Comparison of ENCODE assay signal across 8 cellular contexts in genomic region chr16:81314603-81315270, GRCh38. TPM values are rescaled to one million over a fixed set of nuclear protein-coding genes. Genes with fewer than 3 reads are reported as not detected.
DNase-seq lines count a peak whose midpoint lies in the region; ATAC-seq and TF ChIP-seq lines count a peak whose summit lies in the region.

GAN (plus strand) TSS chr16:81314962; CDS start chr16:81315114, 152 bp downstream.

- peaks cover 0 to 11% of the 10 kb centered on the region in 2 donors for H3K36me3 Mint-ChIP-seq in CD4-positive, alpha-beta memory T cell
- no peaks in the 10 kb centered on the region for H3K36me3 Mint-ChIP-seq in activated CD8-positive, alpha-beta T cell treated with anti-CD3 and anti-CD28 coated beads for 36 hours (ENCODE audit: low read depth)

- H3K27me3 ChIP-seq in CD4-positive, alpha-beta memory T cell (ENCODE audit: insufficient read depth, low read length): no peaks in the 10 kb centered on the region
- H3K27me3 ChIP-seq in duodenal mucosa (ENCODE audit: control insufficient read depth in 1 of 2, insufficient read depth in 2 of 2, low read length in 2 of 2) (no peaks in the 10 kb centered on the region), right lobe of liver (no peaks in the 10 kb centered on the region)

- 0% methylated on average over 9 of the region's 75 CpGs for WGBS in right lobe of liver (ENCODE audit: insufficient coverage, low coverage, low lambda C conversion rate, missing lambda C conversion rate)

- peak within 1 kb of the TSS; percentile 86 to 93 for H3K4me3 ChIP-seq in CD4-positive, alpha-beta memory T cell (ENCODE audit: low read length in 2 of 2)
- H3K4me3 ChIP-seq in duodenal mucosa (ENCODE audit: low read depth in 1 of 2, low read length in 2 of 2): peak within 1 kb of the TSS; percentile 80 to 93
- peak within 1 kb of the TSS; percentile 77 to 93 (median 83) for H3K4me3 ChIP-seq in right lobe of liver

- ATAC-seq in GM19455 (IDR thresholded peaks at IDR 0.05; ENCODE audit: unreplicated experiment) (peak; percentile 95), right lobe of liver (peak; percentile 97 to 98 (median 98))
- ATAC-seq in activated CD8-positive, alpha-beta T cell treated with anti-CD3 and anti-CD28 coated beads for 36 hours: peak; percentile 92

- CTCF ChIA-PET in CD4-positive, alpha-beta memory T cell (lab: Charles Lee; ENCODE audit: partially characterized antibody): interaction anchor here (0.8 to 1.6 kb wide), 6 partner anchors 307 to 416 kb away, joined by 3 to 5 read pairs (median 4); no protein-coding TSS in a partner anchor
- CTCF ChIA-PET in activated CD8-positive, alpha-beta T cell treated with anti-CD3 and anti-CD28 coated beads for 36 hours (lab: Charles Lee): interaction anchor here (0.7 to 2.0 kb wide), 6 partner anchors 12 to 415 kb away, joined by 3 to 9 read pairs (median 3); no protein-coding TSS in a partner anchor

- peak within 1 kb of the TSS; percentile 33 for H3K27ac ChIP-seq in CD4-positive, alpha-beta memory T cell (ENCODE audit: low read depth, low read length)
- H3K27ac ChIP-seq in duodenal mucosa (ENCODE audit: low read depth, low read length) (peak within 1 kb of the TSS; percentile 83), right lobe of liver (peak within 1 kb of the TSS; percentile 64 to 86 (median 69))

- peak; percentile 93 to 95 (median 94) for DNase-seq in CD4-positive, alpha-beta memory T cell
- DNase-seq in HK-2 (ENCODE audit: unreplicated experiment) (peak; percentile 95), NCI-H82 treated with DMSO at 0.1 percent for 48 hours (lab: John Stamatoyannopoulos, UW; ENCODE audit: unreplicated experiment) (peak; percentile 90), right lobe of liver (peak; percentile 96 to 97 (median 97))
- peak; percentile 98 for DNase-seq in activated CD8-positive, alpha-beta T cell treated with anti-CD3 and anti-CD28 coated beads for 36 hours
- peak; percentile 94 for DNase-seq in stimulated activated CD4-positive, alpha-beta T cell treated with anti-CD3 and anti-CD28 coated beads, Interleukin-4, amount 100 ng/mL, for 24 hours

- peaks cover 0 to 3% (median 0%) of the 10 kb centered on the region in 8 donors for H3K9me3 Mint-ChIP-seq in CD4-positive, alpha-beta memory T cell
- H3K9me3 Mint-ChIP-seq in activated CD8-positive, alpha-beta T cell treated with anti-CD3 and anti-CD28 coated beads for 36 hours: no peaks in the 10 kb centered on the region

- H3K9ac ChIP-seq in duodenal mucosa (ENCODE audit: low read depth in 1 of 2, low read length in 2 of 2): peak within 1 kb of the TSS; percentile 80 to 82

- peaks cover 33 to 53% (median 44%) of the 10 kb centered on the region in 4 donors for H3K4me1 Mint-ChIP-seq in CD4-positive, alpha-beta memory T cell
- H3K4me1 Mint-ChIP-seq in activated CD8-positive, alpha-beta T cell treated with anti-CD3 and anti-CD28 coated beads for 36 hours (ENCODE audit: low read depth): peaks cover 54% of the 10 kb centered on the region

- H3K4me1 ChIP-seq in CD4-positive, alpha-beta memory T cell (ENCODE audit: insufficient read depth, low read length): peaks cover 25% of the 10 kb centered on the region
- H3K4me1 ChIP-seq in duodenal mucosa (ENCODE audit: control insufficient read depth in 1 of 2, insufficient read depth in 2 of 2, low read length in 2 of 2) (peaks cover 20 to 25% of the 10 kb centered on the region in 2 donors), right lobe of liver (peaks cover 0 to 14% (median 7%) of the 10 kb centered on the region in 4 donors)

- TF ChIP-seq CTCF in activated CD8-positive, alpha-beta T cell treated with anti-CD3 and anti-CD28 coated beads for 36 hours (IDR thresholded peaks at IDR 0.05): no peak
- no peak for TF ChIP-seq CTCF in right lobe of liver (IDR thresholded peaks at IDR 0.05)

- H3K9me3 ChIP-seq in CD4-positive, alpha-beta memory T cell (ENCODE audit: control insufficient read depth in 1 of 2, low read length in 2 of 2): no peaks in the 10 kb centered on the region
- no peaks in the 10 kb centered on the region for H3K9me3 ChIP-seq in duodenal mucosa (ENCODE audit: control insufficient read depth in 1 of 2, low read length in 2 of 2)
- no peaks in the 10 kb centered on the region for H3K9me3 ChIP-seq in right lobe of liver

- peak within 1 kb of the TSS; percentile 89 to 98 (median 94) for H3K27ac Mint-ChIP-seq in CD4-positive, alpha-beta memory T cell
- peak within 1 kb of the TSS; percentile 83 for H3K27ac Mint-ChIP-seq in activated CD8-positive, alpha-beta T cell treated with anti-CD3 and anti-CD28 coated beads for 36 hours

- peak within 1 kb of the TSS; percentile 92 to 99 (median 97) for H3K4me3 Mint-ChIP-seq in CD4-positive, alpha-beta memory T cell
- H3K4me3 Mint-ChIP-seq in activated CD8-positive, alpha-beta T cell treated with anti-CD3 and anti-CD28 coated beads for 36 hours: peak within 1 kb of the TSS; percentile 85

- POLR2A ChIA-PET in CD4-positive, alpha-beta memory T cell (lab: Charles Lee; ENCODE audit: partially characterized antibody): interaction anchor here (1.0 to 2.1 kb wide), 15 partner anchors 9 to 1713 kb away, joined by 3 to 9 read pairs (median 4); partner anchors contain the start of genes ATMIN, C16orf46, CENPN and CMC2
- POLR2A ChIA-PET in activated CD8-positive, alpha-beta T cell treated with anti-CD3 and anti-CD28 coated beads for 36 hours (lab: Charles Lee): interaction anchor here (0.8 to 1.5 kb wide), 6 partner anchors 9 to 317 kb away, joined by 3 to 5 read pairs (median 3); partner anchors contain the start of genes CENPN and CMC2

- TF ChIP-seq POLR2A in right lobe of liver (IDR thresholded peaks at IDR 0.05): peak; percentile 91

- H3K27me3 Mint-ChIP-seq in CD4-positive, alpha-beta memory T cell: no peaks in the 10 kb centered on the region
- H3K27me3 Mint-ChIP-seq in activated CD8-positive, alpha-beta T cell treated with anti-CD3 and anti-CD28 coated beads for 36 hours: no peaks in the 10 kb centered on the region

- no peaks in the 10 kb centered on the region for H3K36me3 ChIP-seq in CD4-positive, alpha-beta memory T cell (ENCODE audit: insufficient read depth, low read length)
- H3K36me3 ChIP-seq in duodenal mucosa (ENCODE audit: control insufficient read depth in 1 of 2, insufficient read depth in 2 of 2, low read length in 2 of 2) (peaks cover 0 to 4% of the 10 kb centered on the region in 2 donors), right lobe of liver (no peaks in the 10 kb centered on the region)

- intact Hi-C loops in CD4-positive, alpha-beta memory T cell (cut with micrococcal nuclease): loop anchor here (1.0 to 10.0 kb wide), 7 partner anchors 218 to 1340 kb away; partner anchors contain the start of genes CDYL2, CMC2, DYNLRB2 and GCSH
- intact Hi-C loops in activated CD8-positive, alpha-beta T cell treated with anti-CD3 and anti-CD28 coated beads for 36 hours (cut with micrococcal nuclease): no loop called here
- intact Hi-C loops in right lobe of liver (cut with DNase I): no loop called here

RNA-seq across cellular contexts. Expression of gene GAN, which starts in this region (rescaled TPM):
- total RNA-seq in CD4-positive, alpha-beta memory T cell: 10 to 100 TPM in 1 of 2 experiments, 1 to 10 TPM in 1; 9.5 to 10.8 TPM
- 1 to 10 TPM in 1 of 2 donors, under 1 TPM in 1; 0.97 to 2.8 TPM for polyA plus RNA-seq in CD4-positive, alpha-beta memory T cell
- 10 to 100 TPM; 11.5 to 12.3 TPM for total RNA-seq in activated CD8-positive, alpha-beta T cell treated with anti-CD3 and anti-CD28 coated beads for 36 hours
- 1 to 10 TPM; 2.2 to 4.1 (median 3.4) TPM for total RNA-seq in right lobe of liver

Comparison
In these comparisons a context has a peak if more than half of its experiments do, and no peak if none do; other contexts are left out.
1. Peak in every context shown above with its lines: DNase-seq, ATAC-seq, H3K4me3 ChIP-seq and H3K27ac ChIP-seq.
2. H3K27ac ChIP-seq: peak in every context shown above with its lines; median percentile 83 in duodenal mucosa; 69 in right lobe of liver; 33 in CD4-positive, alpha-beta memory T cell.